8 cellular contexts compared by ENCODE assay signal in genomic region chr19:41350735-41351338, GRCh38. TPM values are rescaled to one million over a fixed set of nuclear protein-coding genes. Genes with fewer than 3 reads are reported as not detected.
DNase-seq lines count a peak whose midpoint lies in the region; ATAC-seq and TF ChIP-seq lines count a peak whose summit lies in the region.

No MANE protein-coding gene starts in this region.

- H3K4me3 ChIP-seq in thymus (ENCODE audit: low read length), result peak overlapping the region; percentile 90

- POLR2A ChIA-PET in CD4-positive, alpha-beta T cell (lab: Charles Lee), result interaction anchor here (0.6 to 9.7 kb wide), 15 partner anchors 9 to 741 kb away, joined by 3 to 148 read pairs (median 5); partner anchors contain the start of genes B9D2 and HNRNPUL1

- TF ChIP-seq CTCF in CD4-positive, alpha-beta T cell (IDR thresholded peaks at IDR 0.05), result no peak

- WGBS in thymus, result 4% methylated on average over 22 of the region's 22 CpGs

- no peaks in the 10 kb centered on the region for H3K9me3 Mint-ChIP-seq in CD4-positive, alpha-beta T cell
- H3K9me3 Mint-ChIP-seq in activated naive CD8-positive, alpha-beta T cell (ENCODE audit: low read depth), result no peaks in the 10 kb centered on the region

- no peaks in the 10 kb centered on the region for H3K9me3 ChIP-seq in CD4-positive, alpha-beta T cell (ENCODE audit: control insufficient read depth, low read length)
- no peaks in the 10 kb centered on the region for H3K9me3 ChIP-seq in thymus (ENCODE audit: control insufficient read depth)

- peak overlapping the region; percentile 94 for H3K4me3 Mint-ChIP-seq in CD4-positive, alpha-beta T cell
- H3K4me3 Mint-ChIP-seq in activated naive CD8-positive, alpha-beta T cell, result peak overlapping the region; percentile 100

- peaks cover 64% of the 10 kb centered on the region for H3K4me1 Mint-ChIP-seq in CD4-positive, alpha-beta T cell (ENCODE audit: low read depth)
- peaks cover 41% of the 10 kb centered on the region for H3K4me1 Mint-ChIP-seq in activated naive CD8-positive, alpha-beta T cell (ENCODE audit: low read depth)

- no peak for DNase-seq in CD4-positive, alpha-beta T cell
- peak; percentile 31 for DNase-seq in iPS-NIHi7 (ENCODE audit: extremely low spot score)
- no peak for DNase-seq in GM19240 (ENCODE audit: insufficient read length, low spot score)
- DNase-seq in activated effector memory CD4-positive, alpha-beta T cell treated with Interleukin-2 at 50 U/mL for 16 hours, result no peak
- no peak for DNase-seq in activated effector memory CD4-positive, alpha-beta T cell treated with anti-CD3 and anti-CD28 coated beads, Interleukin-2, amount 50 U/mL, for 16 hours

- no peaks in the 10 kb centered on the region for H3K27me3 ChIP-seq in CD4-positive, alpha-beta T cell (ENCODE audit: control insufficient read depth, insufficient read depth, low read length)
- no peaks in the 10 kb centered on the region for H3K27me3 ChIP-seq in thymus (ENCODE audit: control insufficient read depth, insufficient read depth)

- ATAC-seq in CD4-positive, alpha-beta T cell (ENCODE audit: poor library complexity), result peak; percentile 18
- peak; percentile 1 for ATAC-seq in HG02885 (IDR thresholded peaks at IDR 0.05; ENCODE audit: poor library complexity, unreplicated experiment)

- intact Hi-C loops in CD4-positive, alpha-beta T cell (cut with DNase I, micrococcal nuclease), result loop anchor here (1.0 to 10.0 kb wide), 7 partner anchors 24 to 1386 kb away; partner anchors contain the start of gene ERICH4 (in 1 of the 2)

- CTCF ChIA-PET in CD4-positive, alpha-beta T cell (lab: Charles Lee), result interaction anchor here (0.5 to 4.2 kb wide), 8 partner anchors 9 to 424 kb away, joined by 3 to 30 read pairs (median 8); partner anchors contain the start of gene HNRNPUL1

- H3K27me3 Mint-ChIP-seq in CD4-positive, alpha-beta T cell, result no peaks in the 10 kb centered on the region
- no peaks in the 10 kb centered on the region for H3K27me3 Mint-ChIP-seq in activated naive CD8-positive, alpha-beta T cell

- H3K27ac Mint-ChIP-seq in CD4-positive, alpha-beta T cell, result peak overlapping the region; percentile 91
- H3K27ac Mint-ChIP-seq in activated naive CD8-positive, alpha-beta T cell, result peak overlapping the region; percentile 98

- peak overlapping the region; percentile 94 for H3K27ac ChIP-seq in CD4-positive, alpha-beta T cell (ENCODE audit: low read depth, low read length)
- H3K27ac ChIP-seq in thymus (ENCODE audit: low read depth), result peak overlapping the region; percentile 54

- peaks cover 14% of the 10 kb centered on the region for H3K4me1 ChIP-seq in thymus (ENCODE audit: control insufficient read depth, insufficient read depth, low read length)

- peaks cover 19% of the 10 kb centered on the region for H3K36me3 ChIP-seq in thymus (ENCODE audit: control insufficient read depth, insufficient read depth)

- peaks cover 68% of the 10 kb centered on the region for H3K36me3 Mint-ChIP-seq in CD4-positive, alpha-beta T cell (ENCODE audit: low read depth)
- H3K36me3 Mint-ChIP-seq in activated naive CD8-positive, alpha-beta T cell, result peaks cover 7% of the 10 kb centered on the region

RNA-seq across cellular contexts. Expression of gene TGFB1, which starts 2.9 kb away (rescaled TPM):
- 100 to 1,000 TPM; 406 to 416 TPM for total RNA-seq in CD4-positive, alpha-beta T cell
- 24.8 TPM for polyA plus RNA-seq in thymus

RNA-seq across cellular contexts. Expression of gene B9D2, which starts 13.1 kb away (rescaled TPM):
- 10 to 100 TPM; 21.1 to 26.8 TPM for total RNA-seq in CD4-positive, alpha-beta T cell
- 9.0 TPM for polyA plus RNA-seq in thymus

RNA-seq across cellular contexts. Expression of gene TMEM91, which starts 25.5 kb away (rescaled TPM):
- 1 to 10 TPM; 6.8 to 7.7 TPM for total RNA-seq in CD4-positive, alpha-beta T cell
- 30.8 TPM for polyA plus RNA-seq in thymus

RNA-seq across cellular contexts. Expression of gene CCDC97, which starts 40.9 kb away (rescaled TPM):
- 10 to 100 TPM; 27.3 to 29.7 TPM for total RNA-seq in CD4-positive, alpha-beta T cell
- 15.4 TPM for polyA plus RNA-seq in thymus

RNA-seq across cellular contexts. Expression of gene EXOSC5, which starts 46.3 kb away (rescaled TPM):
- total RNA-seq in CD4-positive, alpha-beta T cell, result 1 to 10 TPM; 6.5 to 7.5 TPM
- 20.3 TPM for polyA plus RNA-seq in thymus
